20 cellular contexts compared by ENCODE assay signal in genomic region chr15:68318008-68318835, GRCh38. TPM values are rescaled to one million over a fixed set of nuclear protein-coding genes. Genes with fewer than 3 reads are reported as not detected.
DNase-seq lines count a peak whose midpoint lies in the region; ATAC-seq, FAIRE-seq and TF ChIP-seq lines count a peak whose summit lies in the region.
"Had no signal": no experiment of that assay in that cellular context is flagged by ENCODE, and none has a peak within 500 bp of the region (broad histone marks: within the 10 kb centered on the region; RNA-seq: fewer than 3 reads in every experiment).

No MANE protein-coding gene starts in this region.

- TF ChIP-seq EP300 in suprapubic skin (IDR thresholded peaks at IDR 0.05), result no peak

- H3K9ac ChIP-seq in kidney (ENCODE audit: low read length in 2 of 2), result no peak overlapping the region

- TF ChIP-seq CTCF in WTC11 (IDR thresholded peaks at IDR 0.05) (no peak), kidney (IDR thresholded peaks at IDR 0.05; ENCODE audit: borderline replicate concordance, extremely low read depth, insufficient read depth) (no peak), suprapubic skin (IDR thresholded peaks at IDR 0.05) (no peak)

- no peaks in the 10 kb centered on the region for H3K9me3 Mint-ChIP-seq in WTC11
- H3K9me3 Mint-ChIP-seq: GM23338 had no signal

- no peaks in the 10 kb centered on the region for H3K36me3 Mint-ChIP-seq in WTC11

- H3K4me3 ChIP-seq in kidney (ENCODE audit: low read length in 2 of 2) (no peak overlapping the region), suprapubic skin (no peak overlapping the region)
- H3K4me3 ChIP-seq: GM23338 had no signal

- H3K27ac Mint-ChIP-seq in WTC11, result no peak overlapping the region
- H3K27ac Mint-ChIP-seq: GM23338 had no signal

- no peaks in the 10 kb centered on the region for H3K27me3 ChIP-seq in suprapubic skin

- TF ChIP-seq POLR2A in suprapubic skin (IDR thresholded peaks at IDR 0.05), result no peak

- POLR2A ChIA-PET in WTC11 (lab: Charles Lee), result interaction anchor here (1.1 kb wide), 1 partner anchor 12 kb away, joined by 3 read pairs; no protein-coding TSS in a partner anchor

- H3K4me1 ChIP-seq in kidney (ENCODE audit: control insufficient read depth in 1 of 2, insufficient read depth in 1 of 2, low read depth in 1 of 2, low read length in 2 of 2), result no peaks in the 10 kb centered on the region
- H3K4me1 ChIP-seq in suprapubic skin, result no peaks in the 10 kb centered on the region

- H3K36me3 ChIP-seq in kidney (ENCODE audit: control insufficient read depth in 1 of 2, insufficient read depth in 2 of 2, low read length in 2 of 2) (no peaks in the 10 kb centered on the region), suprapubic skin (peaks cover 3% of the 10 kb centered on the region)

- intact Hi-C loops in kidney (cut with DNase I), result no loop called here

- H3K27ac ChIP-seq in kidney (ENCODE audit: low read depth in 2 of 2, low read length in 2 of 2) (no peak overlapping the region), suprapubic skin (no peak overlapping the region)

- no peak overlapping the region for H3K4me3 Mint-ChIP-seq in WTC11
- H3K4me3 Mint-ChIP-seq: GM23338 had no signal

- no peaks in the 10 kb centered on the region for H3K9me3 ChIP-seq in kidney (ENCODE audit: control insufficient read depth in 1 of 2, low read length in 2 of 2)
- H3K9me3 ChIP-seq in suprapubic skin, result no peaks in the 10 kb centered on the region

- H3K27me3 Mint-ChIP-seq in WTC11 (ENCODE audit: low read depth), result no peaks in the 10 kb centered on the region

- ATAC-seq in WTC11, result no peak
- ATAC-seq: GM23338, PC-3 had no signal

- peak; percentile 41 for DNase-seq in activated effector memory CD4-positive, alpha-beta T cell treated with anti-CD3 and anti-CD28 coated beads, Interleukin-2, amount 50 U/mL, for 16 hours
- no peak for DNase-seq in activated effector memory CD4-positive, alpha-beta T cell treated with Interleukin-2 at 50 U/mL for 16 hours
- DNase-seq in WTC11 (ENCODE audit: low spot score) (peak; percentile 4), kidney (peak; percentile 34), suprapubic skin (ENCODE audit: low spot score in 2 of 2) (peak; percentile 20 to 42), inferior parietal cortex (ENCODE audit: extremely low spot score) (no peak), HK-2 (ENCODE audit: unreplicated experiment) (no peak), NCI-H526 (lab: John Stamatoyannopoulos, UW) (no peak)
- DNase-seq: C1 segment of cervical spinal cord, DMS 273 treated with DMSO at 0.1 percent for 48 hours, GDM1, KBM-7, NCI-H1436 treated with DMSO at 0.1 percent for 48 hours, NCI-H2081, NCI-H510A, NCI-H82, PC-3 had no signal

- peaks cover 23% of the 10 kb centered on the region for H3K4me1 Mint-ChIP-seq in WTC11

- CTCF ChIA-PET in WTC11 (lab: Charles Lee), result interaction anchor here (0.7 kb wide), 1 partner anchor 12 kb away, joined by 3 read pairs; no protein-coding TSS in a partner anchor

- 88% methylated on average over 3 of the region's 6 CpGs for WGBS in suprapubic skin

- no peak for FAIRE-seq in kidney (lab: Jason Lieb, UNC)
- FAIRE-seq: A204.1, GM12891 had no signal

TF ChIP-seq in WTC11, 78 proteins besides CTCF, POLR2A, EP300 and RAD21:
- TF ChIP-seq GABPB1 (CRISPR knock-in tag; IDR thresholded peaks at IDR 0.05) (no peak), ZNF281 (CRISPR knock-in tag; IDR thresholded peaks at IDR 0.05) (no peak), NR2C2 (CRISPR knock-in tag; IDR thresholded peaks at IDR 0.05) (no peak), AR (CRISPR knock-in tag; IDR thresholded peaks at IDR 0.05) (no peak), RORB (CRISPR knock-in tag; IDR thresholded peaks at IDR 0.05) (no peak), ZNF396 (CRISPR knock-in tag; IDR thresholded peaks at IDR 0.05; ENCODE audit: borderline replicate concordance) (no peak), IRF2 (CRISPR knock-in tag; IDR thresholded peaks at IDR 0.05; ENCODE audit: borderline replicate concordance, low read depth) (no peak), IRF1 (CRISPR knock-in tag; IDR thresholded peaks at IDR 0.05) (no peak)
TF ChIP-seq in WTC11: peak in this region for 0.

RNA-seq across cellular contexts. Expression of gene FEM1B, which starts 40.7 kb away (rescaled TPM):
- total RNA-seq in WTC11 (2021) (59.7 to 64.8 TPM (median 62.4 TPM) in 3 replicates), kidney (47.6 TPM), suprapubic skin (10 to 100 TPM; 56.3 to 89.6 (median 63.8) TPM)
- 9.8 TPM for polyA plus RNA-seq in kidney (ENCODE audit: insufficient read depth, low read depth, low replicate concordance)

Comparison
In these comparisons a context has a peak if more than half of its experiments do, and no peak if none do; other contexts are left out.
1. DNase-seq: peak in activated effector memory CD4-positive, alpha-beta T cell treated with anti-CD3 and anti-CD28 coated beads, Interleukin-2, amount 50 U/mL, for 16 hours (single experiment), WTC11 (single experiment), kidney (single experiment) and suprapubic skin (2 of 2); none in activated effector memory CD4-positive, alpha-beta T cell treated with Interleukin-2 at 50 U/mL for 16 hours (single experiment), inferior parietal cortex (single experiment), HK-2 (single experiment) and NCI-H526 (0 of 2).